Comparison of ENCODE assay signal across 24 cellular contexts in genomic region chr6:39565948-39566347, GRCh38.
"Had no signal": no experiment of that assay in that cellular context is flagged by ENCODE, and none has a peak within 500 bp of the region (broad histone marks: within the 10 kb centered on the region; RNA-seq: fewer than 3 reads in every experiment).

No MANE protein-coding gene starts in this region.

- H3K9ac ChIP-seq: SK-N-SH had no signal

- H3K36me3 ChIP-seq: adrenal gland, breast epithelium had no signal

- H3K9me3 ChIP-seq: adrenal gland, breast epithelium, SK-N-SH had no signal

- H3K9me3 Mint-ChIP-seq: activated CD4-positive, alpha-beta memory T cell treated with anti-CD3 and anti-CD28 coated beads for 36 hours; activated CD4-positive, alpha-beta T cell treated with anti-CD3 and anti-CD28 coated beads, Interleukin-2, amount 10 ng/mL, durations not matched to agents 7 days and 5 days; activated naive CD4-positive, alpha-beta T cell treated with anti-CD3 and anti-CD28 coated beads for 36 hours; activated naive CD8-positive, alpha-beta T cell treated with anti-CD3 and anti-CD28 coated beads for 36 hours; activated T-helper 17 cell treated with anti-CD3 and anti-CD28 coated beads, Interleukin-2, amount 50 U/mL, for 72 hours had no signal

- H3K4me3 ChIP-seq: adrenal gland, breast epithelium, K562 had no signal

- H3K36me3 Mint-ChIP-seq: activated CD4-positive, alpha-beta memory T cell treated with anti-CD3 and anti-CD28 coated beads for 36 hours; activated naive CD8-positive, alpha-beta T cell treated with anti-CD3 and anti-CD28 coated beads for 36 hours had no signal

- H3K4me2 ChIP-seq: SK-N-SH had no signal

- DNase-seq: activated CD4-positive, alpha-beta memory T cell treated with anti-CD3 and anti-CD28 coated beads for 36 hours; activated CD4-positive, alpha-beta T cell treated with anti-CD3 and anti-CD28 coated beads, Interleukin-2, amount 10 ng/mL, durations not matched to agents 7 days and 5 days; activated CD4-positive, CD25-positive, alpha-beta regulatory T cell; activated gamma-delta T cell; activated naive CD4-positive, alpha-beta T cell treated with anti-CD3 and anti-CD28 coated beads for 36 hours; activated naive CD8-positive, alpha-beta T cell treated with anti-CD3 and anti-CD28 coated beads for 36 hours; activated T-cell treated with anti-CD3 and anti-CD28 coated beads for 4 hours; activated T-cell treated with anti-CD3 and anti-CD28 coated beads, Interleukin-2, amount 50 U/mL, for 48 hours; adrenal gland; anterior cingulate cortex; caudate nucleus; Karpas-422; NCI-H1048; NCI-H1417; NCI-H1930; NCI-H2171; NCI-H2227 treated with DMSO at 0.1 percent for 48 hours; NCI-H69; SK-N-SH; T-helper 1 cell had no signal

- H3K9me2 ChIP-seq: SK-N-SH had no signal

- H3K4me1 Mint-ChIP-seq: activated CD4-positive, alpha-beta T cell treated with anti-CD3 and anti-CD28 coated beads, Interleukin-2, amount 10 ng/mL, durations not matched to agents 7 days and 5 days; activated naive CD8-positive, alpha-beta T cell treated with anti-CD3 and anti-CD28 coated beads for 36 hours; activated T-helper 17 cell treated with anti-CD3 and anti-CD28 coated beads, Interleukin-2, amount 50 U/mL, for 72 hours had no signal

- H3K27me3 ChIP-seq: adrenal gland, breast epithelium had no signal

- H3K4me1 ChIP-seq: adrenal gland, breast epithelium had no signal

- H3K4me3 Mint-ChIP-seq: activated CD4-positive, alpha-beta memory T cell treated with anti-CD3 and anti-CD28 coated beads for 36 hours; activated CD4-positive, alpha-beta T cell treated with anti-CD3 and anti-CD28 coated beads, Interleukin-2, amount 10 ng/mL, durations not matched to agents 7 days and 5 days; activated naive CD4-positive, alpha-beta T cell treated with anti-CD3 and anti-CD28 coated beads for 36 hours; activated naive CD8-positive, alpha-beta T cell treated with anti-CD3 and anti-CD28 coated beads for 36 hours; activated T-helper 17 cell treated with anti-CD3 and anti-CD28 coated beads, Interleukin-2, amount 50 U/mL, for 72 hours had no signal

- H3K27ac Mint-ChIP-seq: activated CD4-positive, alpha-beta memory T cell treated with anti-CD3 and anti-CD28 coated beads for 36 hours; activated CD4-positive, alpha-beta T cell treated with anti-CD3 and anti-CD28 coated beads, Interleukin-2, amount 10 ng/mL, durations not matched to agents 7 days and 5 days; activated naive CD4-positive, alpha-beta T cell treated with anti-CD3 and anti-CD28 coated beads for 36 hours; activated naive CD8-positive, alpha-beta T cell treated with anti-CD3 and anti-CD28 coated beads for 36 hours; activated T-helper 17 cell treated with anti-CD3 and anti-CD28 coated beads, Interleukin-2, amount 50 U/mL, for 72 hours had no signal

- H3K27ac ChIP-seq: adrenal gland, breast epithelium, VCaP had no signal

- ATAC-seq: activated T-helper 17 cell treated with anti-CD3 and anti-CD28 coated beads, Interleukin-2, amount 50 U/mL, for 72 hours; K562 had no signal
